ENCODE assay signal across 22 cellular contexts in the genomic region with DNA sequence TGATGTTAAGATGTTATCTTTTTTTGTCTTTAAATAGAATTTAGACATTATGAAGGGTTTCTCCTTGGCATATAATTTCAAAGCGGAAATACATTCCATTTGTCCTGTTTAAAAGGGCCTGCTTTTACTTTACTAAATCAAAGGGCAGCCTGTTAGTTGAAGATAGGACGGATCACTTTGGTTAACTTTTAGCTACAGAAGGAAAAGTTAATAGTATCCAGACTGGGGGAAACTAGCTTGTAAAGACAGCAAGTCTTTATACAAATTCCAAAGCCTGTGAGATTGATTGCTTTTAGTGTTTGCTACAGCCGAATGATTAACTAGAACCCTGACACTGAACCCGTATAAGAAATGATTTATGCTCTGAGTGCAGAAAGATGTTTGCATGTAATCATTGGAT.
DNase-seq lines count a peak whose midpoint lies in the region; ATAC-seq, FAIRE-seq and TF ChIP-seq lines count a peak whose summit lies in the region.
"Had no signal": no experiment of that assay in that cellular context is flagged by ENCODE, and none has a peak within 500 bp of the region (broad histone marks: within the 10 kb centered on the region; RNA-seq: fewer than 3 reads in every experiment).

No MANE protein-coding gene starts in this region.

- no peak overlapping the region for H3K4me3 ChIP-seq in cardiac muscle cell
- no peak overlapping the region for H3K4me3 ChIP-seq in heart left ventricle
- no peak overlapping the region for H3K4me3 ChIP-seq in pancreas
- H3K4me3 ChIP-seq: BLaER1, SK-N-MC had no signal

- DNase-seq in cardiac muscle cell (ENCODE audit: low read depth in 1 of 2, low spot score in 1 of 2) (no peak), heart left ventricle (no peak), left colon (no peak), pancreas (no peak), amniotic stem cell (lab: John Stamatoyannopoulos, UW) (no peak), GM20000 (ENCODE audit: low spot score) (no peak), NOMO-1 treated with dmso at 0.1 percent for 144 hours (lab: John Stamatoyannopoulos, UW; ENCODE audit: unreplicated experiment) (no peak)
- DNase-seq in activated naive CD4-positive, alpha-beta T cell treated with anti-CD3 and anti-CD28 coated beads, Interleukin-2, amount 50 U/mL, for 72 hours (ENCODE audit: low spot score in 2 of 2), result no peak
- DNase-seq: 8988T; CD8-positive, alpha-beta T cell; GF-D8; HFFc6; NCI-H1048; NCI-H2081 treated with DMSO at 0.1 percent for 48 hours; NCI-H510A treated with DMSO at 0.1 percent for 48 hours had no signal

- TF ChIP-seq POLR2A in heart left ventricle (IDR thresholded peaks at IDR 0.05), result no peak

- WGBS in heart left ventricle, 4 donors, result 82 to 85% (median 84%) methylated on average over 4 of the region's 4 CpGs
- 39% methylated on average over 4 of the region's 4 CpGs for WGBS in pancreas, 2 donors

- no peaks in the 10 kb centered on the region for H3K36me3 Mint-ChIP-seq in activated naive CD4-positive, alpha-beta T cell treated with anti-CD3 and anti-CD28 coated beads, Interleukin-2, amount 50 U/mL, for 72 hours
- H3K36me3 Mint-ChIP-seq: CD8-positive, alpha-beta T cell had no signal

- ATAC-seq in heart left ventricle (no peak), left colon (peak; percentile 81), pancreas (peak; percentile 56 to 87 (median 79))
- no peak for ATAC-seq in activated naive CD4-positive, alpha-beta T cell treated with anti-CD3 and anti-CD28 coated beads, Interleukin-2, amount 50 U/mL, for 72 hours
- ATAC-seq: CD8-positive, alpha-beta T cell; Panc1; Right ventricle myocardium inferior had no signal

- TF ChIP-seq CTCF in cardiac muscle cell (IDR thresholded peaks at IDR 0.05; ENCODE audit: low read depth, low read length) (no peak), heart left ventricle (IDR thresholded peaks at IDR 0.05) (no peak), pancreas (IDR thresholded peaks at IDR 0.05) (no peak), GM20000 (IDR thresholded peaks at IDR 0.05; ENCODE audit: extremely low read depth, missing control alignments) (no peak)

- H3K27ac Mint-ChIP-seq in activated naive CD4-positive, alpha-beta T cell treated with anti-CD3 and anti-CD28 coated beads, Interleukin-2, amount 50 U/mL, for 72 hours, result no peak overlapping the region
- H3K27ac Mint-ChIP-seq: CD8-positive, alpha-beta T cell; HFFc6 had no signal

- H3K36me3 ChIP-seq in cardiac muscle cell, result no peaks in the 10 kb centered on the region
- H3K36me3 ChIP-seq in heart left ventricle, result no peaks in the 10 kb centered on the region
- H3K36me3 ChIP-seq in pancreas, result no peaks in the 10 kb centered on the region
- H3K36me3 ChIP-seq: BLaER1 had no signal

- intact Hi-C loops in heart left ventricle (cut with DNase I), result no loop called here
- intact Hi-C loops in left colon (cut with DNase I, micrococcal nuclease), result no loop called here
- intact Hi-C loops in pancreas (cut with DNase I), result no loop called here

- H3K27ac ChIP-seq in cardiac muscle cell (peak overlapping the region; percentile 71), heart left ventricle (no peak overlapping the region), pancreas (peak overlapping the region in 3 of 4 donors; percentile 8 to 57 (median 34))
- H3K27ac ChIP-seq: BLaER1, KMS-11, SK-N-MC had no signal

- no peak for FAIRE-seq in pancreas (lab: Jason Lieb, UNC)
- FAIRE-seq: GM12891, H1 had no signal

- H3K4me1 ChIP-seq in cardiac muscle cell (ENCODE audit: low read depth) (peaks cover 13% of the 10 kb centered on the region), heart left ventricle (peaks cover 0 to 5% (median 0%) of the 10 kb centered on the region in 12 donors), pancreas (peaks cover 0 to 13% (median 0%) of the 10 kb centered on the region in 3 donors)

- H3K9me3 ChIP-seq in cardiac muscle cell (ENCODE audit: low read depth), result no peaks in the 10 kb centered on the region
- H3K9me3 ChIP-seq in heart left ventricle, result no peaks in the 10 kb centered on the region
- H3K9me3 ChIP-seq in pancreas, result no peaks in the 10 kb centered on the region
- H3K9me3 ChIP-seq: BLaER1 had no signal

- no peaks in the 10 kb centered on the region for H3K9me3 Mint-ChIP-seq in activated naive CD4-positive, alpha-beta T cell treated with anti-CD3 and anti-CD28 coated beads, Interleukin-2, amount 50 U/mL, for 72 hours
- H3K9me3 Mint-ChIP-seq: CD8-positive, alpha-beta T cell; HFFc6 had no signal

- no peaks in the 10 kb centered on the region for H3K27me3 ChIP-seq in cardiac muscle cell
- H3K27me3 ChIP-seq in heart left ventricle, result no peaks in the 10 kb centered on the region
- no peaks in the 10 kb centered on the region for H3K27me3 ChIP-seq in pancreas
- H3K27me3 ChIP-seq: BLaER1 had no signal

Comparison
In these comparisons a context has a peak if more than half of its experiments do, and no peak if none do; other contexts are left out.
1. H3K27ac ChIP-seq: peak in cardiac muscle cell (single experiment) and pancreas (3 of 4); none in heart left ventricle (0 of 12).
2. ATAC-seq: peak in left colon (single experiment) and pancreas (4 of 4); none in heart left ventricle (0 of 4) and activated naive CD4-positive, alpha-beta T cell treated with anti-CD3 and anti-CD28 coated beads, Interleukin-2, amount 50 U/mL, for 72 hours (0 of 2).